In the genomic region with DNA sequence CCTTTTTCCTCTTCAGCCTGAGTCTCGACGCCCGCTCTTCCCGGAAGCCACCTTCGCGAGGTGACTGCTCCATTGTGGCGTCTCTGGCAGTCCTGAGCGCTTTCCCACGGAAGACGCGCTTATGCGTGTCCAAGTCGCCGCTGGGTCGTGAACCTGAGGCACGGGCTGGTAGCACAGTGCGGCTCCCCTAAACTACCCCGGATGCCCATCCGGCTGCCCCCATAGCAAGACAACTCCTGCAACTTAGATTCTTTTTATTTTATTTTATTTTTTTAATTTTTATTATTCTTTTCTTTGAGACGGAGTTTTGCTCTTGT, we compare ENCODE assay signal across 1 cellular context.
TF ChIP-seq lines count a peak whose summit lies in the region.

No MANE protein-coding gene starts in this region.

TF ChIP-seq in HepG2, 621 proteins besides CTCF, POLR2A, EP300 and RAD21 (continued from another document and continues in another):
- TF ChIP-seq, protein P1, sequence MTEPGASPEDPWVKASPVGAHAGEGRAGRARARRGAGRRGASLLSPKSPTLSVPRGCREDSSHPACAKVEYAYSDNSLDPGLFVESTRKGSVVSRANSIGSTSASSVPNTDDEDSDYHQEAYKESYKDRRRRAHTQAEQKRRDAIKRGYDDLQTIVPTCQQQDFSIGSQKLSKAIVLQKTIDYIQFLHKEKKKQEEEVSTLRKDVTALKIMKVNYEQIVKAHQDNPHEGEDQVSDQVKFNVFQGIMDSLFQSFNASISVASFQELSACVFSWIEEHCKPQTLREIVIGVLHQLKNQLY (CRISPR knock-in tag; IDR thresholded peaks at IDR 0.05) = no peak
- TF ChIP-seq PHF21A (CRISPR knock-in tag; IDR thresholded peaks at IDR 0.05) = no peak; the same call in 1 of the 2 replicates
- TF ChIP-seq ZNF572 (CRISPR knock-in tag; IDR thresholded peaks at IDR 0.05) = no peak
- no peak for TF ChIP-seq ZNF3 (CRISPR knock-in tag; IDR thresholded peaks at IDR 0.05)
- TF ChIP-seq, protein P2, sequence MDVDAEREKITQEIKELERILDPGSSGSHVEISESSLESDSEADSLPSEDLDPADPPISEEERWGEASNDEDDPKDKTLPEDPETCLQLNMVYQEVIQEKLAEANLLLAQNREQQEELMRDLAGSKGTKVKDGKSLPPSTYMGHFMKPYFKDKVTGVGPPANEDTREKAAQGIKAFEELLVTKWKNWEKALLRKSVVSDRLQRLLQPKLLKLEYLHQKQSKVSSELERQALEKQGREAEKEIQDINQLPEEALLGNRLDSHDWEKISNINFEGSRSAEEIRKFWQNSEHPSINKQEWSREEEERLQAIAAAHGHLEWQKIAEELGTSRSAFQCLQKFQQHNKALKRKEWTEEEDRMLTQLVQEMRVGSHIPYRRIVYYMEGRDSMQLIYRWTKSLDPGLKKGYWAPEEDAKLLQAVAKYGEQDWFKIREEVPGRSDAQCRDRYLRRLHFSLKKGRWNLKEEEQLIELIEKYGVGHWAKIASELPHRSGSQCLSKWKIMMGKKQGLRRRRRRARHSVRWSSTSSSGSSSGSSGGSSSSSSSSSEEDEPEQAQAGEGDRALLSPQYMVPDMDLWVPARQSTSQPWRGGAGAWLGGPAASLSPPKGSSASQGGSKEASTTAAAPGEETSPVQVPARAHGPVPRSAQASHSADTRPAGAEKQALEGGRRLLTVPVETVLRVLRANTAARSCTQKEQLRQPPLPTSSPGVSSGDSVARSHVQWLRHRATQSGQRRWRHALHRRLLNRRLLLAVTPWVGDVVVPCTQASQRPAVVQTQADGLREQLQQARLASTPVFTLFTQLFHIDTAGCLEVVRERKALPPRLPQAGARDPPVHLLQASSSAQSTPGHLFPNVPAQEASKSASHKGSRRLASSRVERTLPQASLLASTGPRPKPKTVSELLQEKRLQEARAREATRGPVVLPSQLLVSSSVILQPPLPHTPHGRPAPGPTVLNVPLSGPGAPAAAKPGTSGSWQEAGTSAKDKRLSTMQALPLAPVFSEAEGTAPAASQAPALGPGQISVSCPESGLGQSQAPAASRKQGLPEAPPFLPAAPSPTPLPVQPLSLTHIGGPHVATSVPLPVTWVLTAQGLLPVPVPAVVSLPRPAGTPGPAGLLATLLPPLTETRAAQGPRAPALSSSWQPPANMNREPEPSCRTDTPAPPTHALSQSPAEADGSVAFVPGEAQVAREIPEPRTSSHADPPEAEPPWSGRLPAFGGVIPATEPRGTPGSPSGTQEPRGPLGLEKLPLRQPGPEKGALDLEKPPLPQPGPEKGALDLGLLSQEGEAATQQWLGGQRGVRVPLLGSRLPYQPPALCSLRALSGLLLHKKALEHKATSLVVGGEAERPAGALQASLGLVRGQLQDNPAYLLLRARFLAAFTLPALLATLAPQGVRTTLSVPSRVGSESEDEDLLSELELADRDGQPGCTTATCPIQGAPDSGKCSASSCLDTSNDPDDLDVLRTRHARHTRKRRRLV (CRISPR knock-in tag; IDR thresholded peaks at IDR 0.05) = no peak
- no peak for TF ChIP-seq ADNP (CRISPR knock-in tag; IDR thresholded peaks at IDR 0.05)
- TF ChIP-seq TP53 (CRISPR knock-in tag; conservative IDR thresholded peaks at IDR 0.05) = no peak
- peak; percentile 74 for TF ChIP-seq SRSF1 (optimal IDR thresholded peaks at IDR 0.05; ENCODE audit: low read depth, low read length)
- no peak for TF ChIP-seq ZNF10 (CRISPR knock-in tag; IDR thresholded peaks at IDR 0.05; ENCODE audit: borderline replicate concordance, low read depth)
- TF ChIP-seq, protein P3, sequence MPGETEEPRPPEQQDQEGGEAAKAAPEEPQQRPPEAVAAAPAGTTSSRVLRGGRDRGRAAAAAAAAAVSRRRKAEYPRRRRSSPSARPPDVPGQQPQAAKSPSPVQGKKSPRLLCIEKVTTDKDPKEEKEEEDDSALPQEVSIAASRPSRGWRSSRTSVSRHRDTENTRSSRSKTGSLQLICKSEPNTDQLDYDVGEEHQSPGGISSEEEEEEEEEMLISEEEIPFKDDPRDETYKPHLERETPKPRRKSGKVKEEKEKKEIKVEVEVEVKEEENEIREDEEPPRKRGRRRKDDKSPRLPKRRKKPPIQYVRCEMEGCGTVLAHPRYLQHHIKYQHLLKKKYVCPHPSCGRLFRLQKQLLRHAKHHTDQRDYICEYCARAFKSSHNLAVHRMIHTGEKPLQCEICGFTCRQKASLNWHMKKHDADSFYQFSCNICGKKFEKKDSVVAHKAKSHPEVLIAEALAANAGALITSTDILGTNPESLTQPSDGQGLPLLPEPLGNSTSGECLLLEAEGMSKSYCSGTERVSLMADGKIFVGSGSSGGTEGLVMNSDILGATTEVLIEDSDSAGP (CRISPR knock-in tag; IDR thresholded peaks at IDR 0.05; ENCODE audit: borderline replicate concordance) = no peak
- no peak for TF ChIP-seq NFYB (CRISPR knock-in tag; IDR thresholded peaks at IDR 0.05)
- TF ChIP-seq ZBTB21 (CRISPR knock-in tag; IDR thresholded peaks at IDR 0.05) = no peak
- no peak for TF ChIP-seq ZSCAN31 (CRISPR knock-in tag; IDR thresholded peaks at IDR 0.05; ENCODE audit: low read depth)
- TF ChIP-seq BRD4 (CRISPR knock-in tag; IDR thresholded peaks at IDR 0.05) = peak; percentile 15; the same call in 1 of the 2 replicates
- TF ChIP-seq WIZ (CRISPR knock-in tag; IDR thresholded peaks at IDR 0.05) = 0 out of 2 replicates have a peak, but pooled peaks have one; percentile 11
- 0 out of 2 replicates have a peak, but pooled peaks have one; percentile 13 for TF ChIP-seq NKX3-1 (CRISPR knock-in tag; IDR thresholded peaks at IDR 0.05)
- TF ChIP-seq KLF13 (CRISPR knock-in tag; IDR thresholded peaks at IDR 0.05) = no peak
- no peak for TF ChIP-seq CREB1 (IDR thresholded peaks at IDR 0.05)
- TF ChIP-seq CREB1 (CRISPR knock-in tag; IDR thresholded peaks at IDR 0.05) = no peak
- TF ChIP-seq NFIC (IDR thresholded peaks at IDR 0.05; ENCODE audit: low read length) = no peak
- TF ChIP-seq CENPBD1 (CRISPR knock-in tag; IDR thresholded peaks at IDR 0.05; ENCODE audit: borderline replicate concordance, low read depth) = no peak
- TF ChIP-seq ZNF441 (CRISPR knock-in tag; IDR thresholded peaks at IDR 0.05; ENCODE audit: borderline replicate concordance) = 0 out of 2 replicates have a peak, but pooled peaks have one; percentile 29
- TF ChIP-seq IKZF5 (CRISPR knock-in tag; IDR thresholded peaks at IDR 0.05) = no peak
- TF ChIP-seq ZNF800 (CRISPR knock-in tag; IDR thresholded peaks at IDR 0.05) = no peak
- TF ChIP-seq FOXP1 (IDR thresholded peaks at IDR 0.05) = no peak
- TF ChIP-seq FOXP1 (CRISPR knock-in tag; IDR thresholded peaks at IDR 0.05) = no peak
- TF ChIP-seq ATF7-NPFF (CRISPR knock-in tag; IDR thresholded peaks at IDR 0.05; ENCODE audit: low read depth) = no peak
- TF ChIP-seq, protein P4, sequence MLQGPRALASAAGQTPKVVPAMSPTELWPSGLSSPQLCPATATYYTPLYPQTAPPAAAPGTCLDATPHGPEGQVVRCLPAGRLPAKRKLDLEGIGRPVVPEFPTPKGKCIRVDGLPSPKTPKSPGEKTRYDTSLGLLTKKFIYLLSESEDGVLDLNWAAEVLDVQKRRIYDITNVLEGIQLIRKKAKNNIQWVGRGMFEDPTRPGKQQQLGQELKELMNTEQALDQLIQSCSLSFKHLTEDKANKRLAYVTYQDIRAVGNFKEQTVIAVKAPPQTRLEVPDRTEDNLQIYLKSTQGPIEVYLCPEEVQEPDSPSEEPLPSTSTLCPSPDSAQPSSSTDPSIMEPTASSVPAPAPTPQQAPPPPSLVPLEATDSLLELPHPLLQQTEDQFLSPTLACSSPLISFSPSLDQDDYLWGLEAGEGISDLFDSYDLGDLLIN (CRISPR knock-in tag; IDR thresholded peaks at IDR 0.05; ENCODE audit: borderline replicate concordance) = no peak
- no peak for TF ChIP-seq ZBTB46 (CRISPR knock-in tag; IDR thresholded peaks at IDR 0.05; ENCODE audit: borderline replicate concordance)
- TF ChIP-seq NFATC3 (CRISPR knock-in tag; IDR thresholded peaks at IDR 0.05) = no peak
- TF ChIP-seq AGO2 (optimal IDR thresholded peaks at IDR 0.05; ENCODE audit: low read depth, low read length) = no peak
- no peak for TF ChIP-seq CBX5 (CRISPR knock-in tag; IDR thresholded peaks at IDR 0.05; ENCODE audit: borderline replicate concordance)
- no peak for TF ChIP-seq ZNF598 (CRISPR knock-in tag; IDR thresholded peaks at IDR 0.05; ENCODE audit: borderline replicate concordance)
- TF ChIP-seq ASH2L (IDR thresholded peaks at IDR 0.05; ENCODE audit: insufficient read length, low read depth, low read length) = no peak
- TF ChIP-seq JUND (CRISPR knock-in tag; IDR thresholded peaks at IDR 0.05) = no peak
- no peak for TF ChIP-seq NCOA2 (CRISPR knock-in tag; IDR thresholded peaks at IDR 0.05)
- no peak for TF ChIP-seq MAZ (IDR thresholded peaks at IDR 0.05; ENCODE audit: borderline replicate concordance, low read depth, low read length)
- no peak for TF ChIP-seq MAZ (CRISPR knock-in tag; IDR thresholded peaks at IDR 0.05; ENCODE audit: low read depth)
- no peak for TF ChIP-seq SUZ12 (IDR thresholded peaks at IDR 0.05; ENCODE audit: low read depth, low read length)
- TF ChIP-seq ZNF256 (CRISPR knock-in tag; conservative IDR thresholded peaks at IDR 0.05) = no peak
- TF ChIP-seq CAMTA2 (CRISPR knock-in tag; IDR thresholded peaks at IDR 0.05; ENCODE audit: borderline replicate concordance) = 0 out of 2 replicates have a peak, but pooled peaks have one; percentile 63
- TF ChIP-seq TMF1 (CRISPR knock-in tag; IDR thresholded peaks at IDR 0.05; ENCODE audit: low read depth) = 0 out of 2 replicates have a peak, but pooled peaks have one; percentile 46
- TF ChIP-seq TRIM24 (CRISPR knock-in tag; IDR thresholded peaks at IDR 0.05) = no peak
- TF ChIP-seq, protein P5, sequence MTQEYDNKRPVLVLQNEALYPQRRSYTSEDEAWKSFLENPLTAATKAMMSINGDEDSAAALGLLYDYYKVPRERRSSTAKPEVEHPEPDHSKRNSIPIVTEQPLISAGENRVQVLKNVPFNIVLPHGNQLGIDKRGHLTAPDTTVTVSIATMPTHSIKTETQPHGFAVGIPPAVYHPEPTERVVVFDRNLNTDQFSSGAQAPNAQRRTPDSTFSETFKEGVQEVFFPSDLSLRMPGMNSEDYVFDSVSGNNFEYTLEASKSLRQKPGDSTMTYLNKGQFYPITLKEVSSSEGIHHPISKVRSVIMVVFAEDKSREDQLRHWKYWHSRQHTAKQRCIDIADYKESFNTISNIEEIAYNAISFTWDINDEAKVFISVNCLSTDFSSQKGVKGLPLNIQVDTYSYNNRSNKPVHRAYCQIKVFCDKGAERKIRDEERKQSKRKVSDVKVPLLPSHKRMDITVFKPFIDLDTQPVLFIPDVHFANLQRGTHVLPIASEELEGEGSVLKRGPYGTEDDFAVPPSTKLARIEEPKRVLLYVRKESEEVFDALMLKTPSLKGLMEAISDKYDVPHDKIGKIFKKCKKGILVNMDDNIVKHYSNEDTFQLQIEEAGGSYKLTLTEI (CRISPR knock-in tag; conservative IDR thresholded peaks at IDR 0.05) = no peak
- TF ChIP-seq TSC22D2 (CRISPR knock-in tag; IDR thresholded peaks at IDR 0.05; ENCODE audit: borderline replicate concordance) = no peak
- TF ChIP-seq ELF3 (CRISPR knock-in tag; IDR thresholded peaks at IDR 0.05) = no peak
- TF ChIP-seq MZF1 (CRISPR knock-in tag; IDR thresholded peaks at IDR 0.05; ENCODE audit: borderline replicate concordance) = no peak
